Comparison of ENCODE assay signal across 13 cellular contexts in genomic region chr2:124145982-124146381, GRCh38.
"Had no signal": no experiment of that assay in that cellular context is flagged by ENCODE, and none has a peak within 500 bp of the region (broad histone marks: within the 10 kb centered on the region; RNA-seq: fewer than 3 reads in every experiment).

No MANE protein-coding gene starts in this region.

- ATAC-seq: activated naive CD4-positive, alpha-beta T cell treated with anti-CD3 and anti-CD28 coated beads, Interleukin-2, amount 50 U/mL, for 72 hours; activated T-cell treated with anti-CD3 and anti-CD28 coated beads, Interleukin-2, amount 50 U/mL, for 4 hours; effector memory CD8-positive, alpha-beta T cell; gastroesophageal sphincter; pancreas had no signal

- DNase-seq: activated CD4-positive, alpha-beta memory T cell treated with anti-CD3 and anti-CD28 coated beads for 36 hours; activated effector memory CD4-positive, alpha-beta T cell treated with anti-CD3 and anti-CD28 coated beads, Interleukin-2, amount 50 U/mL, for 16 hours; activated T-cell treated with anti-CD3 and anti-CD28 coated beads, Interleukin-2, amount 50 U/mL, for 4 hours; amygdala; effector memory CD8-positive, alpha-beta T cell; pancreas; stimulated activated CD4-positive, alpha-beta T cell treated with anti-CD3 and anti-CD28 coated beads, Interleukin-12 subunit alpha, Interleukin-12 subunit beta, amount 100 ng/mL, for 4 hours; stimulated activated naive CD4-positive, alpha-beta T cell treated with Interleukin-2 at 50 U/mL for 16 hours; trophoblast cell had no signal

- H3K79me2 ChIP-seq: hepatocyte had no signal

- H3K4me2 ChIP-seq: hepatocyte had no signal

- H3K36me3 ChIP-seq: gastroesophageal sphincter, pancreas had no signal

- H3K4me1 ChIP-seq: gastroesophageal sphincter, pancreas had no signal

- H3K4me3 ChIP-seq: gastroesophageal sphincter, hepatocyte, pancreas had no signal

- H3K9me3 ChIP-seq: gastroesophageal sphincter, pancreas had no signal

- H2AFZ ChIP-seq: hepatocyte had no signal

- H3K27me3 ChIP-seq: gastroesophageal sphincter, hepatocyte, pancreas had no signal

- H3K27ac ChIP-seq: epithelial cell of prostate, gastroesophageal sphincter, hepatocyte, pancreas had no signal
